ENCODE assay signal across 13 cellular contexts in genomic region chr14:58607131-58607531, GRCh38.
"Had no signal": no experiment of that assay in that cellular context is flagged by ENCODE, and none has a peak within 500 bp of the region (broad histone marks: within the 10 kb centered on the region; RNA-seq: fewer than 3 reads in every experiment).

No MANE protein-coding gene starts in this region.

- H3K9me3 Mint-ChIP-seq: activated CD4-positive, alpha-beta memory T cell treated with anti-CD3 and anti-CD28 coated beads, Interleukin-2, amount 10 ng/mL, durations not matched to agents 7 days and 5 days; activated naive CD8-positive, alpha-beta T cell treated with anti-CD3 and anti-CD28 coated beads for 36 hours; naive B cell; T-helper 2 cell treated with Interferon-gamma antibody and Interleukin-4, amounts not matched to agents 5 μg/mL and 100 μg/mL, for 36 hours had no signal

- H3K36me3 Mint-ChIP-seq: activated naive CD8-positive, alpha-beta T cell treated with anti-CD3 and anti-CD28 coated beads for 36 hours; naive B cell had no signal

- H3K79me2 ChIP-seq: hepatocyte had no signal

- H3K4me1 ChIP-seq: breast epithelium, esophagus muscularis mucosa, stomach had no signal

- H3K27me3 ChIP-seq: breast epithelium, esophagus muscularis mucosa, hepatocyte, stomach had no signal

- H3K27ac ChIP-seq: breast epithelium, esophagus muscularis mucosa, hepatocyte, skin epidermis, stomach, thoracic aorta had no signal

- DNase-seq: activated CD4-positive, alpha-beta memory T cell treated with anti-CD3 and anti-CD28 coated beads, Interleukin-2, amount 10 ng/mL, durations not matched to agents 7 days and 5 days; activated gamma-delta T cell treated with Interleukin-2 at 50 U/mL for 16 hours; activated naive CD8-positive, alpha-beta T cell treated with anti-CD3 and anti-CD28 coated beads for 36 hours; activated T-cell treated with anti-CD3 and anti-CD28 coated beads, Interleukin-2, amount 50 U/mL, for 48 hours; naive B cell; SW 1271 had no signal

- H3K4me3 ChIP-seq: breast epithelium, esophagus muscularis mucosa, hepatocyte, skin epidermis, stomach, thoracic aorta had no signal

- H3K4me2 ChIP-seq: hepatocyte had no signal

- H2AFZ ChIP-seq: hepatocyte had no signal

- H3K27ac Mint-ChIP-seq: activated CD4-positive, alpha-beta memory T cell treated with anti-CD3 and anti-CD28 coated beads, Interleukin-2, amount 10 ng/mL, durations not matched to agents 7 days and 5 days; activated naive CD8-positive, alpha-beta T cell treated with anti-CD3 and anti-CD28 coated beads for 36 hours; naive B cell; T-helper 2 cell treated with Interferon-gamma antibody and Interleukin-4, amounts not matched to agents 5 μg/mL and 100 μg/mL, for 36 hours had no signal

- H3K4me1 Mint-ChIP-seq: activated CD4-positive, alpha-beta memory T cell treated with anti-CD3 and anti-CD28 coated beads, Interleukin-2, amount 10 ng/mL, durations not matched to agents 7 days and 5 days; activated naive CD8-positive, alpha-beta T cell treated with anti-CD3 and anti-CD28 coated beads for 36 hours; naive B cell had no signal

- H3K36me3 ChIP-seq: breast epithelium, esophagus muscularis mucosa, stomach, thoracic aorta had no signal

- H3K4me3 Mint-ChIP-seq: activated CD4-positive, alpha-beta memory T cell treated with anti-CD3 and anti-CD28 coated beads, Interleukin-2, amount 10 ng/mL, durations not matched to agents 7 days and 5 days; activated naive CD8-positive, alpha-beta T cell treated with anti-CD3 and anti-CD28 coated beads for 36 hours; naive B cell; T-helper 2 cell treated with Interferon-gamma antibody and Interleukin-4, amounts not matched to agents 5 μg/mL and 100 μg/mL, for 36 hours had no signal

- H3K9me3 ChIP-seq: breast epithelium, esophagus muscularis mucosa, stomach, thoracic aorta had no signal
